Comparison of ENCODE assay signal across 8 cellular contexts in genomic region chr2:218290316-218291261, GRCh38. TPM values are rescaled to one million over a fixed set of nuclear protein-coding genes. Genes with fewer than 3 reads are reported as not detected.
DNase-seq lines count a peak whose midpoint lies in the region; ATAC-seq and TF ChIP-seq lines count a peak whose summit lies in the region.

No MANE protein-coding gene starts in this region.

- H3K27ac Mint-ChIP-seq in CD14-positive monocyte: peak overlapping the region; percentile 96 to 99 (median 98)

- peak overlapping the region; percentile 89 to 97 (median 93) for H3K4me3 ChIP-seq in skeletal muscle tissue (ENCODE audit: low read length in 3 of 3)

- H3K27ac ChIP-seq in epithelial cell of prostate (peak overlapping the region; percentile 99), skeletal muscle tissue (ENCODE audit: low read depth, low read length) (peak overlapping the region; percentile 100)

- H3K9me3 Mint-ChIP-seq in CD14-positive monocyte: peaks cover 0 to 4% (median 0%) of the 10 kb centered on the region in 7 donors

- ATAC-seq in GM19351 (IDR thresholded peaks at IDR 0.05; ENCODE audit: unreplicated experiment) (peak; percentile 47), HG03442 (IDR thresholded peaks at IDR 0.05; ENCODE audit: unreplicated experiment) (peak; percentile 47)

- H3K9ac ChIP-seq in skeletal muscle tissue (ENCODE audit: low read depth in 1 of 3, low read length in 3 of 3): peak overlapping the region; percentile 94 to 97 (median 95)

- intact Hi-C loops in CD14-positive monocyte (cut with micrococcal nuclease): loop anchor here (2.0 to 5.0 kb wide), 3 partner anchors 92 to 108 kb away; partner anchors contain the start of genes CTDSP1 (in 2 of the 2) and SLC11A1 (in 1 of the 2)

- peaks cover 7 to 21% of the 10 kb centered on the region in 2 donors for H3K36me3 Mint-ChIP-seq in CD14-positive monocyte

- no peak for TF ChIP-seq CTCF in CD14-positive monocyte (IDR thresholded peaks at IDR 0.05)

- H3K4me3 Mint-ChIP-seq in CD14-positive monocyte: peak overlapping the region; percentile 92 to 97

- H3K4me1 ChIP-seq in skeletal muscle tissue (ENCODE audit: control insufficient read depth in 3 of 3, insufficient read depth in 3 of 3, low read length in 3 of 3): peaks cover 52 to 66% (median 61%) of the 10 kb centered on the region in 3 donors

- no peaks in the 10 kb centered on the region for H3K36me3 ChIP-seq in skeletal muscle tissue (ENCODE audit: control insufficient read depth in 3 of 3, insufficient read depth in 3 of 3, low read length in 3 of 3)

- peaks cover 0 to 2% (median 2%) of the 10 kb centered on the region in 3 donors for H3K27me3 Mint-ChIP-seq in CD14-positive monocyte (ENCODE audit: low read depth in 3 of 3)

- peaks cover 82% of the 10 kb centered on the region for H3K4me1 Mint-ChIP-seq in CD14-positive monocyte

- H3K9me3 ChIP-seq in skeletal muscle tissue (ENCODE audit: control insufficient read depth in 3 of 3, low read length in 3 of 3): no peaks in the 10 kb centered on the region

- peak; percentile 63 for DNase-seq in CD14-positive monocyte (ENCODE audit: low spot score)
- peak; percentile 48 for DNase-seq in activated CD4-positive, alpha-beta T cell treated with anti-CD3 and anti-CD28 coated beads for 48 hours
- no peak for DNase-seq in epithelial cell of prostate (ENCODE audit: low read depth, low spot score)
- DNase-seq in DMS79 treated with DMSO at 0.1 percent for 48 hours (lab: John Stamatoyannopoulos, UW): no peak
- DNase-seq in HuH-7 (ENCODE audit: low spot score): no peak

- H3K27me3 ChIP-seq in skeletal muscle tissue (ENCODE audit: control insufficient read depth in 3 of 3, insufficient read depth in 3 of 3, low read length in 3 of 3): no peaks in the 10 kb centered on the region

RNA-seq across cellular contexts. Expression of gene TMBIM1, which starts 1.7 kb away (rescaled TPM):
- polyA plus RNA-seq in CD14-positive monocyte: 100 to 1,000 TPM; 129 to 139 TPM
- total RNA-seq in skeletal muscle tissue: 109 TPM

RNA-seq across cellular contexts. Expression of gene PNKD, which starts 20.3 kb away (rescaled TPM):
- polyA plus RNA-seq in CD14-positive monocyte: 10 to 100 TPM; 79.8 to 92.0 TPM
- 39.1 TPM for total RNA-seq in skeletal muscle tissue

RNA-seq across cellular contexts. Expression of gene AAMP, which starts 20.7 kb away (rescaled TPM):
- polyA plus RNA-seq in CD14-positive monocyte: 10 to 100 TPM; 90.8 to 98.7 TPM
- total RNA-seq in skeletal muscle tissue: 121 TPM

RNA-seq across cellular contexts. Expression of gene GPBAR1, which starts 29.8 kb away (rescaled TPM):
- 100 to 1,000 TPM; 143 to 181 TPM for polyA plus RNA-seq in CD14-positive monocyte
- 1.0 TPM for total RNA-seq in skeletal muscle tissue

Comparison
In these comparisons a context has a peak if more than half of its experiments do, and no peak if none do; other contexts are left out.
1. DNase-seq: peak in CD14-positive monocyte (single experiment) and activated CD4-positive, alpha-beta T cell treated with anti-CD3 and anti-CD28 coated beads for 48 hours (single experiment); none in epithelial cell of prostate (single experiment), DMS79 treated with DMSO at 0.1 percent for 48 hours (single experiment) and HuH-7 (single experiment).